20 cellular contexts compared by ENCODE assay signal in the genomic region with DNA sequence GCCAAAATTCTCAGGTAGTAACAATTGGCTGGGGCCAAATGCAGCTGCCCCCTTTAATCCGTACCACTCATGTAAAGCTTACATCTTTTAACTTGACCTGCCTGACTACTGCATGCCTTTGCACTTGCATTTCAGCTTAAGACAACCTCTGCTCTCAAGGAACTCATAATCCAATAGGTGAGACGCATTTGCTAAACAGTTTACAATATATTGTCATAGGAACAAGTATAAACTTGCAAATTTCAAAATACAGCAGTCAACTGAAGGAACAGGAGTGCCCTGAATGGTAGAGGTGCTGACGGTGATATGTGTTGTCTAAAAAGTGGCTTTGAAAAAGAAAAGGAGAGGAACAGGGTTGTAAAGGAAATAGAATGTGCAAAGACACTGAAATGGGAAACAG.
"Had no signal": no experiment of that assay in that cellular context is flagged by ENCODE, and none has a peak within 500 bp of the region (broad histone marks: within the 10 kb centered on the region; RNA-seq: fewer than 3 reads in every experiment).

No MANE protein-coding gene starts in this region.

- H3K36me3 ChIP-seq: adrenal gland, right atrium auricular region, transverse colon, vagina had no signal

- H3K9me3 ChIP-seq: adrenal gland, right atrium auricular region, testis, transverse colon, vagina had no signal

- H3K27me3 ChIP-seq: adrenal gland, right atrium auricular region, testis, transverse colon, vagina had no signal

- H2AFZ ChIP-seq: parathyroid adenoma had no signal

- DNase-seq: activated B cell treated with CpG ODN at 0.5 μM for 24 hours; activated CD8-positive, alpha-beta memory T cell treated with anti-CD3 and anti-CD28 coated beads for 24 hours; activated effector memory CD4-positive, alpha-beta T cell treated with anti-CD3 and anti-CD28 coated beads, Interleukin-2, amount 50 U/mL, for 16 hours; activated naive CD8-positive, alpha-beta T cell treated with anti-CD3 and anti-CD28 coated beads for 36 hours; activated T-cell treated with anti-CD3 and anti-CD28 coated beads, Interleukin-2, amount 50 U/mL, for 1 hour; aorta; effector CD4-positive, alpha-beta T cell; hippocampal formation; kidney; left colon; occipital lobe; stimulated activated naive CD4-positive, alpha-beta T cell treated with Interleukin-2 at 50 U/mL for 16 hours; testis; transverse colon had no signal

- H3K27ac ChIP-seq: adrenal gland, parathyroid adenoma, right atrium auricular region, testis, transverse colon, vagina had no signal

- H3K79me2 ChIP-seq: parathyroid adenoma had no signal

- ATAC-seq: left colon; naive thymus-derived CD4-positive, alpha-beta T cell had no signal

- H3K4me3 ChIP-seq: adrenal gland, right atrium auricular region, testis, transverse colon, vagina had no signal

- FAIRE-seq: endometrium, kidney had no signal

- H3K9ac ChIP-seq: parathyroid adenoma had no signal
